9 cellular contexts compared by ENCODE assay signal in the genomic region with DNA sequence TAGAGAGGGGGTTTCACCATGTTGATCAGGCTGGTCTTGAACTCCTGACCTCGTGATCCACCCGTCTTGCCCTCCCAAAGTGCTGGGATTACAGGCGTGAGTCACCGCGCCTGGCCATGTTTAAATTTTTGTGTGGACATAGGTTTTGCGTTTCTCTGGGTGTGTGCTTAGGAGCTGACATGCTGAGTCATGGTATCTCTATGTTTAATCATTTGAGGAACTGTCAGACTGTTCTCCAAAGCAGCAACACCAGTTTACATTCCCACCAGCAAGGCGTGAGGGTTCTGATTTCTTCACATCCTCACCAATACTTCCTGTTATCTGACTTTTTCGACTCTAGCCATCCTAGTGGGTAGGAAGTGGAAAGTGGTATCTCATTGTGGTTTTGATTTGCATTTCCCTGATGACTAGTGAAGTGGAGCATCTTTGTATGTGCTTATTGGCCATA.
A peak's percentile ranks its signal among the peaks of the same experiment; 100 is the strongest.
DNase-seq lines count a peak whose midpoint lies in the region; ATAC-seq and TF ChIP-seq lines count a peak whose summit lies in the region.
"Had no signal": no experiment of that assay in that cellular context is flagged by ENCODE, and none has a peak within 500 bp of the region (broad histone marks: within the 10 kb centered on the region; RNA-seq: fewer than 3 reads in every experiment).

No MANE protein-coding gene starts in this region.

- H3K36me3 ChIP-seq in SJCRH30: no peaks in the 10 kb centered on the region
- no peaks in the 10 kb centered on the region for H3K36me3 ChIP-seq in testis (ENCODE audit: low read depth, missing control alignments)

- TF ChIP-seq CTCF in chondrocyte (IDR thresholded peaks at IDR 0.05): no peak
- no peak for TF ChIP-seq CTCF in testis (IDR thresholded peaks at IDR 0.05)
- no peak for TF ChIP-seq CTCF in GM13976 (IDR thresholded peaks at IDR 0.05; ENCODE audit: borderline replicate concordance, control extremely low read depth, extremely low read depth, insufficient read depth, missing control alignments)

- H3K4me3 ChIP-seq in SJCRH30 (no peak overlapping the region), testis (no peak overlapping the region)
- H3K4me3 ChIP-seq: dorsolateral prefrontal cortex had no signal

- H3K4me1 ChIP-seq in SJCRH30 (no peaks in the 10 kb centered on the region), testis (no peaks in the 10 kb centered on the region)

- WGBS in testis, 2 donors: 77 to 88% methylated on average over 8 of the region's 8 CpGs

- H3K4me1 Mint-ChIP-seq in chondrocyte (ENCODE audit: low read depth): peaks cover 4% of the 10 kb centered on the region

- DNase-seq in COLO668 (lab: John Stamatoyannopoulos, UW; ENCODE audit: unreplicated experiment): peak; percentile 14
- DNase-seq in SW 1271 (lab: John Stamatoyannopoulos, UW): peak; percentile 49 to 66
- DNase-seq in chondrocyte (ENCODE audit: low spot score): no peak
- peak; percentile 10 to 42 for DNase-seq in stimulated activated CD8-positive, alpha-beta memory T cell treated with anti-CD3 and anti-CD28 coated beads, Interleukin-7, amount 100 ng/mL, for 4 hours (ENCODE audit: low read depth in 2 of 2)
- DNase-seq in SJCRH30: no peak
- no peak for DNase-seq in testis
- DNase-seq in GM13976 (ENCODE audit: low spot score): no peak

- in situ Hi-C loops in GM13976 (cut with MboI; ENCODE audit: low sequenced_read_pairs, unreplicated experiment): no loop called here

- H3K36me3 Mint-ChIP-seq in chondrocyte (ENCODE audit: low read depth): no peaks in the 10 kb centered on the region

- no peak overlapping the region for H3K4me3 Mint-ChIP-seq in chondrocyte (ENCODE audit: unreplicated experiment)

- H3K27ac ChIP-seq in SJCRH30: no peak overlapping the region
- no peak overlapping the region for H3K27ac ChIP-seq in testis
- H3K27ac ChIP-seq: dorsolateral prefrontal cortex had no signal

- peak overlapping the region; percentile 45 for H3K27ac Mint-ChIP-seq in chondrocyte (ENCODE audit: unreplicated experiment)

- TF ChIP-seq POLR2A in testis (IDR thresholded peaks at IDR 0.05): no peak

- intact Hi-C loops in testis (cut with DNase I; ENCODE audit: low total_unique reads): no loop called here

- H3K27me3 ChIP-seq in SJCRH30 (peaks cover 13% of the 10 kb centered on the region), testis (no peaks in the 10 kb centered on the region)

- H3K9me3 Mint-ChIP-seq in chondrocyte (ENCODE audit: low read depth): peaks cover 9% of the 10 kb centered on the region

- peak; percentile 54 for ATAC-seq in HG02885 (IDR thresholded peaks at IDR 0.05; ENCODE audit: poor library complexity, unreplicated experiment)

- H3K9me3 ChIP-seq in SJCRH30 (replicated peaks): 0 out of 2 replicates have a peak, but pooled peaks cover 3% of the 10 kb centered on the region
- no peaks in the 10 kb centered on the region for H3K9me3 ChIP-seq in testis

- peaks cover 11% of the 10 kb centered on the region for H3K27me3 Mint-ChIP-seq in chondrocyte (ENCODE audit: low read depth)

Comparison
In these comparisons a context has a peak if more than half of its experiments do, and no peak if none do; other contexts are left out.
1. DNase-seq: peak in COLO668 (single experiment), SW 1271 (2 of 2) and stimulated activated CD8-positive, alpha-beta memory T cell treated with anti-CD3 and anti-CD28 coated beads, Interleukin-7, amount 100 ng/mL, for 4 hours (2 of 2); none in chondrocyte (single experiment), SJCRH30 (0 of 2), testis (single experiment) and GM13976 (single experiment).